9 cellular contexts compared by ENCODE assay signal in genomic region chr10:24866615-24867583, GRCh38.
DNase-seq lines count a peak whose midpoint lies in the region; ATAC-seq and TF ChIP-seq lines count a peak whose summit lies in the region.
"Had no signal": no experiment of that assay in that cellular context is flagged by ENCODE, and none has a peak within 500 bp of the region (broad histone marks: within the 10 kb centered on the region; RNA-seq: fewer than 3 reads in every experiment).

No MANE protein-coding gene starts in this region.

- H3K9me3 ChIP-seq in spleen: peaks cover 0 to 6% (median 2%) of the 10 kb centered on the region in 8 donors

- DNase-seq in HEK293T (ENCODE audit: extremely low spot score) (peak; percentile 13), SK-MEL-5 (ENCODE audit: low read depth, low spot score) (peak; percentile 75), globus pallidus (ENCODE audit: low spot score) (peak; percentile 84), NCI-H128 (lab: John Stamatoyannopoulos, UW; ENCODE audit: unreplicated experiment) (no peak), spleen (no peak)
- no peak for DNase-seq in stimulated activated CD4-positive, alpha-beta T cell treated with anti-CD3 and anti-CD28 coated beads, Interleukin-2, amount 100 ng/mL, for 24 hours

- no peaks in the 10 kb centered on the region for H3K27me3 ChIP-seq in rectal smooth muscle tissue (ENCODE audit: control insufficient read depth, insufficient read depth, low read length)
- no peaks in the 10 kb centered on the region for H3K27me3 ChIP-seq in spleen (replicated peaks in 1 of 7)

- H3K27ac ChIP-seq in rectal smooth muscle tissue (ENCODE audit: low read depth, low read length) (no peak overlapping the region), spleen (peak overlapping the region in 2 of 8 donors; percentile 30 to 36)
- H3K27ac ChIP-seq: KMS-11 had no signal

- peak overlapping the region; percentile 29 for H3K4me3 ChIP-seq in rectal smooth muscle tissue (ENCODE audit: low read length)
- H3K4me3 ChIP-seq in spleen: no peak overlapping the region

- CTCF ChIA-PET in HEK293T (lab: Yijun Ruan, JAX): interaction anchor here (0.7 to 1.3 kb wide), 2 partner anchors 9 to 300 kb away, joined by 3 to 4 read pairs; no protein-coding TSS in a partner anchor

- intact Hi-C loops in spleen (cut with DNase I; ENCODE audit: low total_unique reads): no loop called here

- POLR2A ChIA-PET in HEK293T (lab: Yijun Ruan, JAX): interaction anchor here (0.6 to 0.9 kb wide), 3 partner anchors 54 to 219 kb away, joined by 3 to 5 read pairs (median 3); partner anchors contain the start of gene ARHGAP21

- in situ Hi-C loops in SK-MEL-5 (cut with HindIII; ENCODE audit: low pct_unique_long_range_greater_than_20kb, low sequenced_read_pairs): no loop called here

- 55 to 71% (median 58%) methylated on average over 7 of the region's 7 CpGs for WGBS in spleen, 5 donors

- H3K36me3 ChIP-seq in rectal smooth muscle tissue (ENCODE audit: control insufficient read depth, insufficient read depth, low read length) (no peaks in the 10 kb centered on the region), spleen (no peaks in the 10 kb centered on the region)

- no peak overlapping the region for H3K9ac ChIP-seq in rectal smooth muscle tissue (ENCODE audit: low read length)
- H3K9ac ChIP-seq: KMS-11 had no signal

- no peak for ATAC-seq in GM21737 (IDR thresholded peaks at IDR 0.05; ENCODE audit: unreplicated experiment)

- TF ChIP-seq POLR2A in spleen (IDR thresholded peaks at IDR 0.05): no peak

- H3K4me1 ChIP-seq in rectal smooth muscle tissue (ENCODE audit: control insufficient read depth, insufficient read depth, low read length): no peaks in the 10 kb centered on the region
- peaks cover 0 to 6% (median 0%) of the 10 kb centered on the region in 6 donors for H3K4me1 ChIP-seq in spleen

- TF ChIP-seq CTCF in spleen (IDR thresholded peaks at IDR 0.05 in 8 of 11, conservative IDR thresholded peaks at IDR 0.05 in 3 of 11): no peak

TF ChIP-seq in HEK293T, 16 proteins besides CTCF, POLR2A, EP300 and RAD21:
- TF ChIP-seq FOXK2 (IDR thresholded peaks at IDR 0.05) (no peak), SUZ12 (IDR thresholded peaks at IDR 0.05) (no peak), PKNOX1 (IDR thresholded peaks at IDR 0.05) (no peak), L3MBTL2 (conservative IDR thresholded peaks at IDR 0.05) (no peak), FOXA1 (IDR thresholded peaks at IDR 0.05) (no peak), CTBP1 (IDR thresholded peaks at IDR 0.05; ENCODE audit: borderline replicate concordance) (no peak), SP1 (IDR thresholded peaks at IDR 0.05) (no peak), ELF4 (IDR thresholded peaks at IDR 0.05) (no peak), NFRKB (IDR thresholded peaks at IDR 0.05) (no peak), BHLHE40 (IDR thresholded peaks at IDR 0.05; ENCODE audit: borderline replicate concordance) (no peak), LEF1 (IDR thresholded peaks at IDR 0.05; ENCODE audit: borderline replicate concordance) (no peak), HDGF (IDR thresholded peaks at IDR 0.05; ENCODE audit: borderline replicate concordance) (no peak), FOXM1 (IDR thresholded peaks at IDR 0.05; ENCODE audit: borderline replicate concordance) (no peak), TARDBP (IDR thresholded peaks at IDR 0.05) (no peak)

Comparison
In these comparisons a context has a peak if more than half of its experiments do, and no peak if none do; other contexts are left out.
1. DNase-seq: peak in HEK293T (single experiment), SK-MEL-5 (single experiment) and globus pallidus (single experiment); none in NCI-H128 (single experiment), spleen (single experiment) and stimulated activated CD4-positive, alpha-beta T cell treated with anti-CD3 and anti-CD28 coated beads, Interleukin-2, amount 100 ng/mL, for 24 hours (0 of 2).